Comparison of ENCODE assay signal across 10 cellular contexts in the genomic region with DNA sequence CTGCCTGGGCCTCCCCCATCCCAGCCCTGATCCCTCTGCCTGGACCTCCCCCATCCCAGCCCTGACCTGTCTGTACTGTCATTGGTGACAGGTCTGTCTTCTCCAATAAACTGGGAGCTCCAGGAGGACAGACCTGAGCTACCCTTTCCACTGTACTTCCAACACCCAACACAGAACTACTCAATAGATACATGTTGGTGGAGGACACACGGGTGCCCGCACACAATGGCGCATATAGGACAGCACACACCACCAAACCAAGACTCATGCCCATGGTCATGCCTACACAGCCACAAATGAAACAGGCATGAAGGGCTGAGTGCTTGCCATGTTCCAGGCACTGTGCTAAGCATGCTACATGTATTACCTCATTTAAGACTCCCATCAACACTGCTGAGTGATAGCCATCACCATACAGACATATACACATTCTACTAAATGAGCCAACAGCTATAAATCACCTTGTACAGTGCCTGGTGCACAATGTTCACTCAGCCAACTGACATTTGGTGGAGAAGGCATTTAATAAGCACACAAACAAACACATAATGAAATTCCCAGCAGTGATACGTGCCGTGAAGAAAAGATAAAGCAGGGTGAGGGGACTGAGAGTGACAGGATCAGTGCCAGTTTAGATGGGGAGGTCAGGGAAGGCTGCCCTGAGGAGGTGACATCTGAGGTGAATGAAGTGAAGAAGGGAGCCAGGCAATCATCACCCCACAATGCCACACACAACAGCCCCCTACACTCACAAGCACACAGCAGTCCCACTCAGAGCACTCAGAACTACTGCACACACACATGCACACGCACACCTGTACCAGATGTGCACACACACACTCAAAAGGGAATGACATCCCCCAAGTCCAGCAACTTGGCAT. TPM values are rescaled to one million over a fixed set of nuclear protein-coding genes. Genes with fewer than 3 reads are reported as not detected.
DNase-seq lines count a peak whose midpoint lies in the region; ATAC-seq and TF ChIP-seq lines count a peak whose summit lies in the region.
"Had no signal": no experiment of that assay in that cellular context is flagged by ENCODE, and none has a peak within 500 bp of the region (broad histone marks: within the 10 kb centered on the region; RNA-seq: fewer than 3 reads in every experiment).

No MANE protein-coding gene starts in this region.

- no peak for TF ChIP-seq POLR2A in transverse colon (IDR thresholded peaks at IDR 0.05)

- 63 to 67% methylated on average over 6 of the region's 6 CpGs for WGBS in heart right ventricle, 2 donors
- 31 to 53% methylated on average over 2 to 6 of the region's 6 CpGs for WGBS in transverse colon (ENCODE audit: low coverage in 1 of 2), 2 donors

- H3K9me3 Mint-ChIP-seq in activated T-cell treated with anti-CD3 and anti-CD28 coated beads, Interleukin-2, amount 50 U/mL, for 4 hours = no peaks in the 10 kb centered on the region

- H3K9me3 ChIP-seq in heart right ventricle (no peaks in the 10 kb centered on the region), iPS-18a (ENCODE audit: control insufficient read depth, low read depth, low read length) (no peaks in the 10 kb centered on the region), transverse colon (no peaks in the 10 kb centered on the region)
- H3K9me3 ChIP-seq: adrenal gland had no signal

- TF ChIP-seq EP300 in transverse colon (IDR thresholded peaks at IDR 0.05; ENCODE audit: low read depth) = no peak

- H3K36me3 Mint-ChIP-seq in activated T-cell treated with anti-CD3 and anti-CD28 coated beads, Interleukin-2, amount 50 U/mL, for 4 hours (ENCODE audit: insufficient read depth) = peaks cover 4% of the 10 kb centered on the region

- H3K4me3 Mint-ChIP-seq in activated T-cell treated with anti-CD3 and anti-CD28 coated beads, Interleukin-2, amount 50 U/mL, for 4 hours = peak overlapping the region; percentile 94

- in situ Hi-C loops in transverse colon (cut with MboI; ENCODE audit: low pct_ligation_motif_present in 1 of 4, low pct_unique_long_range_greater_than_20kb in 1 of 4, low sequenced_read_pairs in 3 of 4) = loop anchor here in 2 of 4 donors (10.0 kb wide), 3 partner anchors 53 to 193 kb away; a partner anchor contains a TSS

- intact Hi-C loops in heart right ventricle (cut with DNase I) = loop anchor here (2.0 to 10.0 kb wide), 7 partner anchors 51 to 193 kb away; a partner anchor contains a TSS
- intact Hi-C loops in left cardiac atrium (cut with DNase I) = loop anchor here in 1 of 2 donors (5.0 to 10.0 kb wide), 2 partner anchors 51 to 183 kb away; a partner anchor contains a TSS
- intact Hi-C loops in transverse colon (cut with DNase I; ENCODE audit: low total_unique reads) = loop anchor here (2.0 to 10.0 kb wide), 2 partner anchors 53 to 193 kb away; a partner anchor contains a TSS

- ATAC-seq in heart right ventricle (no peak), left cardiac atrium (no peak), HG03175 (IDR thresholded peaks at IDR 0.05; ENCODE audit: unreplicated experiment) (no peak)
- no peak for ATAC-seq in activated T-cell treated with anti-CD3 and anti-CD28 coated beads, Interleukin-2, amount 50 U/mL, for 4 hours

- peaks cover 74% of the 10 kb centered on the region for H3K4me1 Mint-ChIP-seq in activated T-cell treated with anti-CD3 and anti-CD28 coated beads, Interleukin-2, amount 50 U/mL, for 4 hours (ENCODE audit: low read depth)

- peaks cover 0 to 45% (median 14%) of the 10 kb centered on the region in 9 donors for H3K4me1 ChIP-seq in heart right ventricle
- H3K4me1 ChIP-seq in iPS-18a (ENCODE audit: control insufficient read depth, low read depth, low read length) = peaks cover 10% of the 10 kb centered on the region
- H3K4me1 ChIP-seq in transverse colon = peaks cover 0 to 18% (median 14%) of the 10 kb centered on the region in 4 donors

- TF ChIP-seq CTCF in heart right ventricle (IDR thresholded peaks at IDR 0.05) (no peak), transverse colon (IDR thresholded peaks at IDR 0.05) (no peak)

- H3K9ac ChIP-seq in iPS-18a (ENCODE audit: low read length) = no peak overlapping the region

- no peaks in the 10 kb centered on the region for H3K27me3 Mint-ChIP-seq in activated T-cell treated with anti-CD3 and anti-CD28 coated beads, Interleukin-2, amount 50 U/mL, for 4 hours (ENCODE audit: low read depth)

- H3K36me3 ChIP-seq in heart right ventricle = no peaks in the 10 kb centered on the region
- H3K36me3 ChIP-seq in iPS-18a (ENCODE audit: control insufficient read depth, low read depth, low read length) = no peaks in the 10 kb centered on the region
- no peaks in the 10 kb centered on the region for H3K36me3 ChIP-seq in transverse colon
- H3K36me3 ChIP-seq: adrenal gland had no signal

- peak overlapping the region in 7 of 10 donors; percentile 22 to 58 (median 34) for H3K4me3 ChIP-seq in heart right ventricle
- peak overlapping the region; percentile 61 for H3K4me3 ChIP-seq in iPS-18a (ENCODE audit: low read length)
- peak overlapping the region in 2 of 4 donors; percentile 17 to 31 for H3K4me3 ChIP-seq in transverse colon

- H3K27ac ChIP-seq in heart right ventricle = peak overlapping the region in 1 of 10 donors; percentile 64
- H3K27ac ChIP-seq in iPS-18a (ENCODE audit: low read length) = no peak overlapping the region
- peak overlapping the region in 3 of 4 donors; percentile 8 to 31 (median 27) for H3K27ac ChIP-seq in transverse colon
- H3K27ac ChIP-seq: adrenal gland had no signal

- no peak for DNase-seq in heart right ventricle
- no peak for DNase-seq in left cardiac atrium
- no peak for DNase-seq in activated T-cell treated with anti-CD3 and anti-CD28 coated beads, Interleukin-2, amount 50 U/mL, for 4 hours
- no peak for DNase-seq in transverse colon
- DNase-seq in activated CD4-positive, alpha-beta T cell treated with anti-CD3 and anti-CD28 coated beads, Interleukin-2, amount 50 U/mL, for 1 hour = no peak
- no peak for DNase-seq in NCI-H2029 treated with DMSO at 0.1 percent for 48 hours (lab: John Stamatoyannopoulos, UW)
- DNase-seq: DMS79 had no signal

- peaks cover 0 to 75% (median 44%) of the 10 kb centered on the region in 7 donors for H3K27me3 ChIP-seq in heart right ventricle
- peaks cover 28% of the 10 kb centered on the region for H3K27me3 ChIP-seq in iPS-18a (ENCODE audit: control insufficient read depth, insufficient read depth, low read length)
- H3K27me3 ChIP-seq in transverse colon = peaks cover 20% of the 10 kb centered on the region

RNA-seq across cellular contexts. Expression of a gene that starts 0.9 kb away (rescaled TPM):
- total RNA-seq in heart right ventricle (1 to 10 TPM in 1 of 10 donors, under 1 TPM in 9; 0.51 to 3.8 (median 0.70) TPM), left cardiac atrium (1 to 10 TPM; 1.1 to 1.2 TPM), transverse colon (1 to 10 TPM in 3 of 4 donors, under 1 TPM in 1; 0.96 to 7.1 (median 3.4) TPM)
- polyA plus RNA-seq in heart right ventricle = under 1 TPM; 0.28 to 0.37 TPM
- 100 to 1,000 TPM in 1 of 3 donors, 10 to 100 TPM in 2; 83.9 to 123 (median 85.7) TPM for total RNA-seq in activated T-cell treated with anti-CD3 and anti-CD28 coated beads, Interleukin-2, amount 50 U/mL, for 4 hours

RNA-seq across cellular contexts. Expression of a gene that starts 55.4 kb away (rescaled TPM):
- 10 to 100 TPM in 2 of 10 donors, 1 to 10 TPM in 8; 5.0 to 11.1 (median 8.1) TPM for total RNA-seq in heart right ventricle
- polyA plus RNA-seq in heart right ventricle = 1 to 10 TPM; 3.4 to 5.8 TPM
- total RNA-seq in left cardiac atrium = 1 to 10 TPM; 8.3 to 9.1 TPM
- total RNA-seq in activated T-cell treated with anti-CD3 and anti-CD28 coated beads, Interleukin-2, amount 50 U/mL, for 4 hours = 10 to 100 TPM; 19.9 to 20.7 (median 20.6) TPM
- 10 to 100 TPM in 3 of 4 donors, 1 to 10 TPM in 1; 8.0 to 18.7 (median 16.5) TPM for total RNA-seq in transverse colon

Comparison
In these comparisons a context has a peak if more than half of its experiments do, and no peak if none do; other contexts are left out.
1. RNA of a gene that starts 0.9 kb away (total RNA-seq): 83.9 to 123 TPM in activated T-cell treated with anti-CD3 and anti-CD28 coated beads, Interleukin-2, amount 50 U/mL, for 4 hours; 0.96 to 7.1 TPM in transverse colon, 1.1 to 1.2 TPM in left cardiac atrium and 0.51 to 3.8 TPM in heart right ventricle; every median in the first group is over 10 times any median in the second.